In the genomic region with DNA sequence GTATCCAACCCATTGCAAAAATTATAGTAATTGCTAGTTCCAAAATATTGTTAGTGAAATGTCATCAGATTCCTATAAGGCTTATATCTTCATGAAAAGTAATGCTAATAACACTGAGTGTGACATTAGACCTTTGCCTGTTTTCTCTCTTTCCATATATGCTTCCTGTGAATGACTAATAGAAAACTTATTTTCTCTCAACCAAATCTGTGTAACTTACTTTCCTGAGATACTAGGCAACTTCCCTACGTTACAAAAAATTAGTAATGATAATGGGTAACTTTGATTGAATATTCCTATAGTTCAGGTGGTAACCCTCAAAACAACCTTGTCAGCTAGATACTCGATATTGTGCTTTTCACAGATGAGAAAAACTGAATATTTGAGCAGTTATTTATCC, we compare ENCODE assay signal across 29 cellular contexts.
DNase-seq lines count a peak whose midpoint lies in the region; ATAC-seq, FAIRE-seq and TF ChIP-seq lines count a peak whose summit lies in the region.
"Had no signal": no experiment of that assay in that cellular context is flagged by ENCODE, and none has a peak within 500 bp of the region (broad histone marks: within the 10 kb centered on the region; RNA-seq: fewer than 3 reads in every experiment).

No MANE protein-coding gene starts in this region.

- H3K36me3 ChIP-seq in PC-3 (ENCODE audit: low read depth, low read length) (0 out of 2 replicates have a peak, but pooled peaks cover 3% of the 10 kb centered on the region), kidney (ENCODE audit: control insufficient read depth in 1 of 2, insufficient read depth in 2 of 2, low read length in 2 of 2) (no peaks in the 10 kb centered on the region)

- H3K9me2 ChIP-seq in PC-3 (replicated peaks; ENCODE audit: low read length): no peaks in the 10 kb centered on the region

- DNase-seq in EL (peak; percentile 29), PC-3 (peak; percentile 15), dermis microvascular lymphatic vessel endothelial cell (ENCODE audit: low read depth in 2 of 2) (peak; percentile 41 to 64), lung microvascular endothelial cell (ENCODE audit: low read depth in 2 of 2) (peak; percentile 54 to 55), Right ventricle myocardium inferior (ENCODE audit: missing footprints) (no peak), kidney (no peak), DMS 273 (lab: John Stamatoyannopoulos, UW; ENCODE audit: unreplicated experiment) (no peak), NCI-H524 treated with DMSO at 0.1 percent for 48 hours (lab: John Stamatoyannopoulos, UW) (no peak)
- DNase-seq: CD8-positive, alpha-beta memory T cell; DMS153; GDM1; Kasumi-1; NCI-H1092 treated with DMSO at 0.1 percent for 48 hours; NCI-H1436; NCI-H187; NCI-H2081 treated with DMSO at 0.1 percent for 48 hours; NCI-H2171 treated with DMSO at 0.1 percent for 48 hours; NCI-H345; NCI-H510A treated with DMSO at 0.1 percent for 48 hours; NCI-H748 treated with DMSO at 0.1 percent for 48 hours; NK-92 treated with Interleukin-12 subunit alpha and Interleukin-12 subunit beta, amount 100 ng/mL, for 24 hours; PC-9; RPMI8226; SHP77; T-helper 1 cell had no signal

- H3K27ac ChIP-seq in PC-3 (ENCODE audit: low read length) (no peak overlapping the region), kidney (ENCODE audit: low read depth in 2 of 2, low read length in 2 of 2) (no peak overlapping the region)
- H3K27ac ChIP-seq: C4-2B, PC-9 had no signal

- H3K4me2 ChIP-seq in PC-3 (ENCODE audit: low read length): no peak overlapping the region

- no peaks in the 10 kb centered on the region for H4K20me1 ChIP-seq in PC-3 (ENCODE audit: low read length)

- H3K4me1 ChIP-seq in PC-3 (ENCODE audit: insufficient read depth, low read length): peaks cover 16% of the 10 kb centered on the region
- H3K4me1 ChIP-seq in kidney (ENCODE audit: control insufficient read depth in 1 of 2, insufficient read depth in 1 of 2, low read depth in 1 of 2, low read length in 2 of 2): peaks cover 0 to 3% of the 10 kb centered on the region in 2 donors

- CTCF ChIA-PET in PC-3 (lab: Charles Lee): no interaction called here

- H3K9ac ChIP-seq in PC-3 (ENCODE audit: low read length) (no peak overlapping the region), kidney (ENCODE audit: low read length in 2 of 2) (no peak overlapping the region)

- POLR2A ChIA-PET in PC-3 (lab: Charles Lee; ENCODE audit: unreplicated experiment): no interaction called here

- H3K27me3 ChIP-seq in PC-3 (ENCODE audit: low read length): no peaks in the 10 kb centered on the region

- no peak for TF ChIP-seq CTCF in PC-3 (conservative IDR thresholded peaks at IDR 0.05; ENCODE audit: low read depth, low read length)
- no peak for TF ChIP-seq CTCF in kidney (IDR thresholded peaks at IDR 0.05; ENCODE audit: borderline replicate concordance, extremely low read depth, insufficient read depth)

- no peak overlapping the region for H2AFZ ChIP-seq in PC-3 (ENCODE audit: low read length)
- H2AFZ ChIP-seq: PC-9 had no signal

- H3K4me3 ChIP-seq in PC-3 (ENCODE audit: low read length) (no peak overlapping the region), kidney (ENCODE audit: low read length in 2 of 2) (no peak overlapping the region)
- H3K4me3 ChIP-seq: GM12878, K562, PC-9 had no signal

- H3K9me3 ChIP-seq in PC-3 (ENCODE audit: low read length) (no peaks in the 10 kb centered on the region), kidney (ENCODE audit: control insufficient read depth in 1 of 2, low read length in 2 of 2) (no peaks in the 10 kb centered on the region)

- BruUV-seq in PC-3 (replicated peaks; lab: Mats Ljungman, UMichigan): no TSS peak

- no peak for ATAC-seq in PC-3
- ATAC-seq in Right ventricle myocardium inferior: no peak
- ATAC-seq: GM12878, HepG2, K562 had no signal

- no peaks in the 10 kb centered on the region for H3K79me2 ChIP-seq in PC-3 (ENCODE audit: low read length)

- no peak for FAIRE-seq in kidney (lab: Jason Lieb, UNC)
- FAIRE-seq: GM12878, HepG2, K562 had no signal

- no peaks in the 10 kb centered on the region for H3F3A ChIP-seq in PC-3 (ENCODE audit: low read length, unreplicated experiment)

- intact Hi-C loops in PC-3 (cut with micrococcal nuclease): no loop called here
- intact Hi-C loops in Right ventricle myocardium inferior (cut with DNase I): no loop called here
- intact Hi-C loops in kidney (cut with DNase I): no loop called here

Comparison
In these comparisons a context has a peak if more than half of its experiments do, and no peak if none do; other contexts are left out.
1. DNase-seq: peak in EL (single experiment), PC-3 (single experiment), dermis microvascular lymphatic vessel endothelial cell (2 of 2) and lung microvascular endothelial cell (2 of 2); none in Right ventricle myocardium inferior (single experiment), kidney (single experiment), DMS 273 (single experiment) and NCI-H524 treated with DMSO at 0.1 percent for 48 hours (single experiment).